Comparison of ENCODE assay signal across 9 cellular contexts in genomic region chr20:50992733-50993457, GRCh38. TPM values are rescaled to one million over a fixed set of nuclear protein-coding genes. Genes with fewer than 3 reads are reported as not detected.
A peak's percentile ranks its signal among the peaks of the same experiment; 100 is the strongest.
DNase-seq lines count a peak whose midpoint lies in the region; ATAC-seq, FAIRE-seq and TF ChIP-seq lines count a peak whose summit lies in the region.
"Had no signal": no experiment of that assay in that cellular context is flagged by ENCODE, and none has a peak within 500 bp of the region (broad histone marks: within the 10 kb centered on the region; RNA-seq: fewer than 3 reads in every experiment).

No MANE protein-coding gene starts in this region.

- RAD21 ChIA-PET in GM12878 (lab: Charles Lee; ENCODE audit: unreplicated experiment) = interaction anchor here (0.7 to 1.3 kb wide), 2 partner anchors 199 kb away, joined by 3 read pairs; no protein-coding TSS in a partner anchor

- H3K4me1 ChIP-seq in HUES48 (ENCODE audit: control insufficient read depth, insufficient read depth, low read length) (peaks cover 11% of the 10 kb centered on the region), OCI-LY3 (ENCODE audit: low read length) (peaks cover 21% of the 10 kb centered on the region), GM12878 (ENCODE audit: control insufficient read depth, insufficient read depth, low read length) (no peaks in the 10 kb centered on the region)

- no peak for TF ChIP-seq EP300 in GM12878 (IDR thresholded peaks at IDR 0.05; ENCODE audit: borderline replicate concordance in 1 of 2, control insufficient read depth in 1 of 2, low read depth in 2 of 2, low read length in 2 of 2)

- H3K4me3 ChIP-seq in HUES48 (ENCODE audit: low read depth, low read length) (peak overlapping the region; percentile 6; the same call in 1 of the 2 replicates), OCI-LY3 (ENCODE audit: low read length) (peak overlapping the region; percentile 46), GM12878 (no peak overlapping the region)
- H3K4me3 ChIP-seq: skin epidermis had no signal

- POLR2A ChIA-PET in GM12878 (lab: Charles Lee) = no interaction called here

- peaks cover 0 to 4% of the 10 kb centered on the region in 2 donors for H3K9me3 Mint-ChIP-seq in stimulated activated naive B cell treated with anti-CD40 and anti-IgM and Interleukin-4, amounts not matched to agents 10 μg/mL and 1 μg/mL and 100 μg/mL, for 72 hours

- 54% methylated on average over 12 of the region's 13 CpGs for WGBS in GM12878 (ENCODE audit: insufficient coverage, insufficient replicate concordance, low lambda C conversion rate, missing lambda C conversion rate)

- CTCF ChIA-PET in GM12878 (lab: Yijun Ruan, JAX) = interaction anchor here (0.6 to 14.7 kb wide), 8 partner anchors 11 to 630 kb away, joined by 3 to 177 read pairs (median 4); partner anchors contain the start of gene BCAS4

- H3K27ac ChIP-seq in HUES48 (ENCODE audit: low read depth, low read length) = peak overlapping the region; percentile 91
- peak overlapping the region; percentile 4; the same call in 1 of the 2 replicates for H3K27ac ChIP-seq in OCI-LY3 (ENCODE audit: low read length)
- H3K27ac ChIP-seq in GM12878 (ENCODE audit: control insufficient read depth, insufficient read depth) = no peak overlapping the region
- H3K27ac ChIP-seq: skin epidermis had no signal

- peak overlapping the region; percentile 58 for H3K4me2 ChIP-seq in OCI-LY3 (ENCODE audit: low read length)
- H3K4me2 ChIP-seq in GM12878 (ENCODE audit: control insufficient read depth, insufficient read depth) = no peak overlapping the region

- H3K4me1 Mint-ChIP-seq in stimulated activated naive B cell treated with anti-CD40 and anti-IgM and Interleukin-4, amounts not matched to agents 10 μg/mL and 1 μg/mL and 100 μg/mL, for 72 hours = peaks cover 6 to 12% of the 10 kb centered on the region in 2 donors

- no TSS peak for BruUV-seq in GM12878 (replicated peaks; lab: Mats Ljungman, UMichigan)

- peaks cover 4 to 17% of the 10 kb centered on the region in 2 donors for H3K27me3 Mint-ChIP-seq in stimulated activated naive B cell treated with anti-CD40 and anti-IgM and Interleukin-4, amounts not matched to agents 10 μg/mL and 1 μg/mL and 100 μg/mL, for 72 hours

- no peaks in the 10 kb centered on the region for H4K20me1 ChIP-seq in OCI-LY3 (ENCODE audit: insufficient read depth, low read length)
- no peaks in the 10 kb centered on the region for H4K20me1 ChIP-seq in GM12878 (ENCODE audit: control insufficient read depth, insufficient read depth)

- TF ChIP-seq POLR2A in GM12878 (IDR thresholded peaks at IDR 0.05; ENCODE audit: low read depth, low read length) = no peak

- in situ Hi-C loops in GM12878 (cut with MboI) = no loop called here

- H3K9ac ChIP-seq in HUES48 (ENCODE audit: low read depth, low read length) (peak overlapping the region; percentile 19; the same call in 1 of the 2 replicates), OCI-LY3 (ENCODE audit: low read length) (peak overlapping the region; percentile 7; the same call in 1 of the 2 replicates), GM12878 (ENCODE audit: control insufficient read depth, insufficient read depth, low read length) (no peak overlapping the region)

- H3K9me3 ChIP-seq in HUES48 (ENCODE audit: control insufficient read depth, insufficient read depth, low read length) (no peaks in the 10 kb centered on the region; the same call in 1 of the 2 replicates), OCI-LY3 (ENCODE audit: insufficient read depth, low read length) (no peaks in the 10 kb centered on the region), GM12878 (replicated peaks; ENCODE audit: control insufficient read depth, insufficient read depth, low read length) (no peaks in the 10 kb centered on the region)

- H3K27me3 ChIP-seq in HUES48 (ENCODE audit: control insufficient read depth, insufficient read depth, low read length) = no peaks in the 10 kb centered on the region
- peaks cover 33% of the 10 kb centered on the region for H3K27me3 ChIP-seq in OCI-LY3 (ENCODE audit: low read depth, low read length)
- no peaks in the 10 kb centered on the region for H3K27me3 ChIP-seq in GM12878 (replicated peaks in 1 of 2; ENCODE audit: control insufficient read depth in 2 of 2, insufficient read depth in 2 of 2, low read length in 1 of 2)

- peak; percentile 56 for FAIRE-seq in GM12878 (lab: Jason Lieb, UNC)

- no peaks in the 10 kb centered on the region for H3K36me3 Mint-ChIP-seq in stimulated activated naive B cell treated with anti-CD40 and anti-IgM and Interleukin-4, amounts not matched to agents 10 μg/mL and 1 μg/mL and 100 μg/mL, for 72 hours

- H3K4me3 Mint-ChIP-seq in stimulated activated naive B cell treated with anti-CD40 and anti-IgM and Interleukin-4, amounts not matched to agents 10 μg/mL and 1 μg/mL and 100 μg/mL, for 72 hours = no peak overlapping the region

- no peak overlapping the region for H3K27ac Mint-ChIP-seq in stimulated activated naive B cell treated with anti-CD40 and anti-IgM and Interleukin-4, amounts not matched to agents 10 μg/mL and 1 μg/mL and 100 μg/mL, for 72 hours

- H3K79me2 ChIP-seq in OCI-LY3 (ENCODE audit: low read length) = no peaks in the 10 kb centered on the region
- H3K79me2 ChIP-seq in GM12878 (ENCODE audit: control insufficient read depth, insufficient read depth, low read length) = no peaks in the 10 kb centered on the region

- intact Hi-C loops in GM12878 (cut with micrococcal nuclease; ENCODE audit: unreplicated experiment) = no loop called here

- peak; percentile 98 for ATAC-seq in GM12878
- ATAC-seq in stimulated activated naive B cell treated with anti-CD40 and anti-IgM and Interleukin-4, amounts not matched to agents 10 μg/mL and 1 μg/mL and 100 μg/mL, for 72 hours (replicated peaks) = peak; percentile 97 to 98
- no peak for ATAC-seq in HG02885 (IDR thresholded peaks at IDR 0.05; ENCODE audit: poor library complexity, unreplicated experiment)

- peak; percentile 56 for TF ChIP-seq CTCF in AG09319 (IDR thresholded peaks at IDR 0.05; ENCODE audit: low read depth, low read length)
- TF ChIP-seq CTCF in GM12874 (IDR thresholded peaks at IDR 0.05; ENCODE audit: insufficient read depth, low read depth, low read length) = peak; percentile 54
- peak; percentile 99 for TF ChIP-seq CTCF in OCI-LY3 (IDR thresholded peaks at IDR 0.05; ENCODE audit: low read depth, low read length)
- TF ChIP-seq CTCF in GM12878 (IDR thresholded peaks at IDR 0.05 in 2 of 3, conservative IDR thresholded peaks at IDR 0.05 in 1 of 3; ENCODE audit: control insufficient read depth in 2 of 3, extremely low read depth in 1 of 3, insufficient read depth in 1 of 3, low read depth in 3 of 3, low read length in 3 of 3) = peak; percentile 40 to 58 (median 53)

- peak; percentile 38; the same call in 1 of the 2 replicates for TF ChIP-seq RAD21 in GM12878 (IDR thresholded peaks at IDR 0.05; ENCODE audit: insufficient read depth, low read depth, low read length)

- DNase-seq in AG09319 (ENCODE audit: extremely low read depth, low read depth) = peak; percentile 10
- peak; percentile 17 for DNase-seq in GM12878 (ENCODE audit: low read depth, low spot score)
- peak; percentile 86 for DNase-seq in iris pigment epithelial cell (ENCODE audit: low read depth)
- DNase-seq in stimulated activated naive B cell treated with anti-CD40 and anti-IgM and Interleukin-4, amounts not matched to agents 10 μg/mL and 1 μg/mL and 100 μg/mL, for 72 hours = peak; percentile 36

- SMC1A ChIA-PET in GM12878 (lab: Charles Lee; ENCODE audit: uncharacterized antibody, unreplicated experiment) = interaction anchor here (0.6 kb wide), 1 partner anchor 24 kb away, joined by 3 read pairs; no protein-coding TSS in a partner anchor

- H3K36me3 ChIP-seq in HUES48 (ENCODE audit: control insufficient read depth, insufficient read depth, low read length) (no peaks in the 10 kb centered on the region), OCI-LY3 (replicated peaks; ENCODE audit: low read depth, low read length) (no peaks in the 10 kb centered on the region), GM12878 (ENCODE audit: control insufficient read depth in 2 of 2, insufficient read depth in 2 of 2, low read length in 1 of 2) (no peaks in the 10 kb centered on the region)

- H2AFZ ChIP-seq in OCI-LY3 (ENCODE audit: low read depth, low read length) (peak overlapping the region; percentile 59), GM12878 (ENCODE audit: control insufficient read depth, low read depth, low read length) (no peak overlapping the region)

RNA-seq across cellular contexts. Expression of gene KCNG1, which starts 30.0 kb away (rescaled TPM):
- not detected in 2 replicates for total RNA-seq in GM12878 (2013; cell fraction: nucleolus; rRNA removed)
- total RNA-seq in GM12878 (2014; rRNA removed) = not detected in 2 replicates
- total RNA-seq in GM12878 (2014; rRNA removed; fragmentation: Illumina TruSeq; extraction: Trizol) = not detected in 2 replicates
- total RNA-seq in GM12878 (2021) = not detected in 2 replicates
- not detected for polyA plus RNA-seq in GM12878 (2011; ENCODE audit: low read depth)
- polyA plus RNA-seq in GM12878 (2011; rRNA removed) = not detected in 2 replicates
- not detected in 2 replicates for polyA plus RNA-seq in GM12878 (2011; cell fraction: cytosol; rRNA removed)
- not detected in 2 replicates for polyA plus RNA-seq in GM12878 (2011; cell fraction: nucleus; rRNA removed)
- polyA plus RNA-seq in GM12878 (2012) = 0.16 and 0.17 TPM in 2 replicates
- polyA plus RNA-seq in GM12878 (2014; fragmentation: Illumina TruSeq; extraction: Trizol) = not detected in 2 replicates
- polyA plus RNA-seq in GM12878 (2014; fragmentation: Nextera tagmentation; extraction: Ambion mirVana) = not detected
- polyA plus RNA-seq in GM12878 (2014; rRNA removed) = not detected in 2 replicates
- not detected for polyA plus RNA-seq in GM12878 (2016; fragmentation: Nextera tagmentation; extraction: Ambion mirVana)
- polyA minus RNA-seq in GM12878 (2011; rRNA and poly(A)+ RNA removed) = not detected in 2 replicates
- polyA minus RNA-seq in GM12878 (2011; cell fraction: cytosol; rRNA and poly(A)+ RNA removed) = not detected in 2 replicates
- polyA minus RNA-seq in GM12878 (2011; cell fraction: nucleus; rRNA and poly(A)+ RNA removed) = not detected in 2 replicates

RNA-seq across cellular contexts. Expression of gene MOCS3, which starts 34.3 kb away (rescaled TPM):
- 6.0 and 6.1 TPM in 2 replicates for total RNA-seq in GM12878 (2013; cell fraction: nucleolus; rRNA removed)
- total RNA-seq in GM12878 (2014; rRNA removed) = 5.7 and 5.9 TPM in 2 replicates
- 3.0 and 3.3 TPM in 2 replicates for total RNA-seq in GM12878 (2014; rRNA removed; fragmentation: Illumina TruSeq; extraction: Trizol)
- total RNA-seq in GM12878 (2021) = 4.7 and 5.2 TPM in 2 replicates
- 0.83 TPM for polyA plus RNA-seq in GM12878 (2011; ENCODE audit: low read depth)
- 2.0 and 2.2 TPM in 2 replicates for polyA plus RNA-seq in GM12878 (2011; rRNA removed)
- 2.4 and 3.0 TPM in 2 replicates for polyA plus RNA-seq in GM12878 (2011; cell fraction: cytosol; rRNA removed)
- 1.4 and 1.6 TPM in 2 replicates for polyA plus RNA-seq in GM12878 (2011; cell fraction: nucleus; rRNA removed)
- 2.1 and 2.6 TPM in 2 replicates for polyA plus RNA-seq in GM12878 (2012)
- polyA plus RNA-seq in GM12878 (2014; fragmentation: Illumina TruSeq; extraction: Trizol) = 2.4 and 2.8 TPM in 2 replicates
- polyA plus RNA-seq in GM12878 (2014; fragmentation: Nextera tagmentation; extraction: Ambion mirVana) = under 1 TPM; 0.87 to 0.99 TPM
- polyA plus RNA-seq in GM12878 (2014; rRNA removed) = 3.6 and 4.6 TPM in 2 replicates
- polyA plus RNA-seq in GM12878 (2016; fragmentation: Nextera tagmentation; extraction: Ambion mirVana) = 1 to 10 TPM; 4.0 to 4.6 TPM
- polyA minus RNA-seq in GM12878 (2011; rRNA and poly(A)+ RNA removed) = 4.6 and 6.5 TPM in 2 replicates
- polyA minus RNA-seq in GM12878 (2011; cell fraction: cytosol; rRNA and poly(A)+ RNA removed) = 2.0 and 2.1 TPM in 2 replicates
- polyA minus RNA-seq in GM12878 (2011; cell fraction: nucleus; rRNA and poly(A)+ RNA removed) = 4.6 and 7.6 TPM in 2 replicates

RNA-seq across cellular contexts. Expression of gene DPM1, which starts 34.6 kb away (rescaled TPM):
- 18.4 and 21.1 TPM in 2 replicates for total RNA-seq in GM12878 (2013; cell fraction: nucleolus; rRNA removed)
- total RNA-seq in GM12878 (2014; rRNA removed) (66.0 and 76.1 TPM in 2 replicates), GM12878 (2014; rRNA removed; fragmentation: Illumina TruSeq; extraction: Trizol) (105 and 107 TPM in 2 replicates), GM12878 (2021) (50.8 and 53.3 TPM in 2 replicates)
- polyA plus RNA-seq in GM12878 (2011; ENCODE audit: low read depth) = 37.8 TPM
- polyA plus RNA-seq in GM12878 (2011; rRNA removed) (72.3 and 127 TPM in 2 replicates), GM12878 (2014; fragmentation: Illumina TruSeq; extraction: Trizol) (112 and 187 TPM in 2 replicates), GM12878 (2014; fragmentation: Nextera tagmentation; extraction: Ambion mirVana) (100 to 1,000 TPM; 138 to 145 TPM), GM12878 (2014; rRNA removed) (85.6 and 98.5 TPM in 2 replicates), GM12878 (2016; fragmentation: Nextera tagmentation; extraction: Ambion mirVana) (100 to 1,000 TPM; 159 to 167 TPM)
- 27.4 and 31.7 TPM in 2 replicates for polyA plus RNA-seq in GM12878 (2011; cell fraction: cytosol; rRNA removed)
- polyA plus RNA-seq in GM12878 (2011; cell fraction: nucleus; rRNA removed) = 26.8 and 36.2 TPM in 2 replicates
- polyA plus RNA-seq in GM12878 (2012) = 52.8 and 55.9 TPM in 2 replicates
- polyA minus RNA-seq in GM12878 (2011; rRNA and poly(A)+ RNA removed) = 9.8 and 20.5 TPM in 2 replicates
- polyA minus RNA-seq in GM12878 (2011; cell fraction: cytosol; rRNA and poly(A)+ RNA removed) = 10.7 and 13.9 TPM in 2 replicates
- 11.8 and 16.8 TPM in 2 replicates for polyA minus RNA-seq in GM12878 (2011; cell fraction: nucleus; rRNA and poly(A)+ RNA removed)

Comparison
In these comparisons a context has a peak if more than half of its experiments do, and no peak if none do; other contexts are left out.
1. DNase-seq: peak in every context shown above with its lines; median percentile 86 in iris pigment epithelial cell; 36 in stimulated activated naive B cell treated with anti-CD40 and anti-IgM and Interleukin-4, amounts not matched to agents 10 μg/mL and 1 μg/mL and 100 μg/mL, for 72 hours; 17 in GM12878; 10 in AG09319.